In the genomic region with DNA sequence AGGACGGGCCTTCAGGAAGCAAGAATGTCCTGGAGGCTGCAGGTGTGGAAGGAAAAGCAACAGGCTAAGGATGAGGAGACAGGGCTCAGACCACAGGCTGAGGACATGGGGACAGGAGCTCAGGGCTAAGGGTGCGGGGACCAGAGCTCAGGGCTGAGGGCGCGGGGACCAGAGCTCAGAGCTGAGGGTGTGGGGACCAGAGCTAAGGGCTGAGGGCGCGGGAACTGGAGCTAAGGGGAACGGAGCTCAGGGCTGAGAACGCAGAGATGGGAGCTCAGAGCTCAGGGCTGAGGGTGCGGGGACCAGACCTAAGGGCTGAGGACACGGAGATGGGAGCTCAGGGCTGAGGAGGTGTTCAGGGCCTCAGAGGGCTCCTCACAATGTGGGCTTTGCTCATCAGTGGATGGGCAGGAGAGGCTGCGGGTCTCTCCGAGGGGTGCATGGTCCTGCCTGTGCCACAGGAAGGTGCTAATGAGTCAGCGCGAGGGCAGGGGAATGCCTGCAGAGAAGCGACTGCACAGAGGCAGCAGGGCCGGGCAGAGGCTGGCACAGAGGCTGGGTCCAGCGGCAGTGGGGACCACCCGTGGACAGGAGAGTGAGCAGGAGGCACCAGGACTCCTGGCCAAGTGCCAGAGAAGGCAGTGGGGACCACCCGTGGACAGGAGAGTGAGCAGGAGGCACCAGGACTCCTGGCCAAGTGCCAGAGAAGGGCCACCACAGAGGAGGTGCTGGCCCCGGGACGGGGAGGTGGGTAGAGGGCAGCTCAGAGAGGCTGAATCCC, we compare ENCODE assay signal across 15 cellular contexts.
DNase-seq lines count a peak whose midpoint lies in the region; ATAC-seq and TF ChIP-seq lines count a peak whose summit lies in the region.
"Had no signal": no experiment of that assay in that cellular context is flagged by ENCODE, and none has a peak within 500 bp of the region (broad histone marks: within the 10 kb centered on the region; RNA-seq: fewer than 3 reads in every experiment).

No MANE protein-coding gene starts in this region.

- TF ChIP-seq CTCF in HEK293 (tag by site-specific recombination; IDR thresholded peaks at IDR 0.05), result no peak; the same call in 1 of the 2 replicates
- peak; percentile 16 for TF ChIP-seq CTCF in astrocyte of the spinal cord (IDR thresholded peaks at IDR 0.05; ENCODE audit: low read depth, low read length)
- TF ChIP-seq CTCF in osteoblast (IDR thresholded peaks at IDR 0.05; ENCODE audit: extremely low read depth, low read depth, low read length), result no peak

- H3K27ac Mint-ChIP-seq in activated naive CD4-positive, alpha-beta T cell treated with anti-CD3 and anti-CD28 coated beads, Interleukin-2, amount 10 ng/mL, durations not matched to agents 7 days and 5 days, result peak overlapping the region; percentile 8
- H3K27ac Mint-ChIP-seq: natural killer cell treated with Interleukin-12 subunit alpha and Interleukin-12 subunit beta and Interleukin-15 and Interleukin-18, amount 100 ng/mL, for 72 hours had no signal

- no peak overlapping the region for H3K27ac ChIP-seq in HEK293 (ENCODE audit: extremely low read depth, low read depth, low read length)
- no peak overlapping the region for H3K27ac ChIP-seq in osteoblast (ENCODE audit: low read depth, low read length)
- H3K27ac ChIP-seq: hepatocyte had no signal

- H3K36me3 ChIP-seq in HEK293 (ENCODE audit: control insufficient read depth in 2 of 2, insufficient read depth in 1 of 2, low read length in 2 of 2), result peaks cover 0 to 5% of the 10 kb centered on the region in 2 experiments; a peak in 1 of 3 replicates
- peaks cover under 1% of the 10 kb centered on the region for H3K36me3 ChIP-seq in osteoblast (ENCODE audit: insufficient read depth, low read length)

- POLR2A ChIA-PET in HEK293 (lab: Yijun Ruan, JAX), result no interaction called here

- CTCF ChIA-PET in activated naive CD4-positive, alpha-beta T cell treated with anti-CD3 and anti-CD28 coated beads, Interleukin-2, amount 10 ng/mL, durations not matched to agents 7 days and 5 days (lab: Charles Lee), result interaction anchor here (0.7 kb wide), 2 partner anchors 13 to 148 kb away, joined by 3 read pairs; no protein-coding TSS in a partner anchor
- CTCF ChIA-PET in HEK293 (lab: Yijun Ruan, JAX), result interaction anchor here (0.6 kb wide), 2 partner anchors 23 to 275 kb away, joined by 3 read pairs; no protein-coding TSS in a partner anchor

- no peak overlapping the region for H3K4me3 Mint-ChIP-seq in activated naive CD4-positive, alpha-beta T cell treated with anti-CD3 and anti-CD28 coated beads, Interleukin-2, amount 10 ng/mL, durations not matched to agents 7 days and 5 days
- H3K4me3 Mint-ChIP-seq: natural killer cell treated with Interleukin-12 subunit alpha and Interleukin-12 subunit beta and Interleukin-15 and Interleukin-18, amount 100 ng/mL, for 72 hours had no signal

- DNase-seq in activated naive CD4-positive, alpha-beta T cell treated with anti-CD3 and anti-CD28 coated beads, Interleukin-2, amount 10 ng/mL, durations not matched to agents 7 days and 5 days, result no peak
- DNase-seq in activated naive CD4-positive, alpha-beta T cell treated with anti-CD3 and anti-CD28 coated beads, Interleukin-2, amount 50 U/mL, for 16 hours, result no peak
- DNase-seq in astrocyte of the spinal cord (ENCODE audit: low read depth, low spot score) (no peak), osteoblast (ENCODE audit: insufficient read length, low spot score, missing footprints) (peak; percentile 84), NCI-H510A treated with DMSO at 0.1 percent for 48 hours (lab: John Stamatoyannopoulos, UW) (no peak)
- no peak for DNase-seq in effector CD4-positive, alpha-beta T cell
- DNase-seq: central memory CD4-positive, alpha-beta T cell; NCI-H1436; stimulated activated CD4-positive, alpha-beta T cell treated with anti-CD3 and anti-CD28 coated beads, Interleukin-12 subunit alpha, Interleukin-12 subunit beta, amount 100 ng/mL, for 4 hours; stimulated activated naive CD4-positive, alpha-beta T cell treated with Interleukin-2 at 50 U/mL for 16 hours had no signal

- no peaks in the 10 kb centered on the region for H3K27me3 ChIP-seq in osteoblast (ENCODE audit: insufficient read depth, low read length)
- H3K27me3 ChIP-seq: hepatocyte had no signal

- peaks cover 46% of the 10 kb centered on the region for H3K4me1 Mint-ChIP-seq in activated naive CD4-positive, alpha-beta T cell treated with anti-CD3 and anti-CD28 coated beads, Interleukin-2, amount 10 ng/mL, durations not matched to agents 7 days and 5 days

- no peak for ATAC-seq in GM19324 (IDR thresholded peaks at IDR 0.05; ENCODE audit: low FRiP score, unreplicated experiment)
- ATAC-seq: activated CD4-positive, CD25-positive, alpha-beta regulatory T cell treated with anti-CD3 and anti-CD28 coated beads, Interleukin-2, amount 50 U/mL, for 24 hours had no signal

- in situ Hi-C loops in astrocyte of the spinal cord (cut with HindIII; ENCODE audit: low sequenced_read_pairs), result loop anchor here (25.0 kb wide), 1 partner anchor 107 kb away; no protein-coding TSS in a partner anchor

- H3K4me1 ChIP-seq in HEK293 (ENCODE audit: control insufficient read depth, insufficient read depth, low read length) (no peaks in the 10 kb centered on the region), osteoblast (ENCODE audit: insufficient read depth, low read length) (no peaks in the 10 kb centered on the region)

- H3K9me3 ChIP-seq in HEK293 (ENCODE audit: control insufficient read depth, insufficient read depth, low read depth, low read length) (no peaks in the 10 kb centered on the region), osteoblast (ENCODE audit: low read depth, low read length) (no peaks in the 10 kb centered on the region)

- H3K36me3 Mint-ChIP-seq in activated naive CD4-positive, alpha-beta T cell treated with anti-CD3 and anti-CD28 coated beads, Interleukin-2, amount 10 ng/mL, durations not matched to agents 7 days and 5 days, result peaks cover 27% of the 10 kb centered on the region
- H3K36me3 Mint-ChIP-seq: natural killer cell treated with Interleukin-12 subunit alpha and Interleukin-12 subunit beta and Interleukin-15 and Interleukin-18, amount 100 ng/mL, for 72 hours had no signal

- H3K4me3 ChIP-seq in HEK293 (ENCODE audit: low read depth, low read length), result no peak overlapping the region
- no peak overlapping the region for H3K4me3 ChIP-seq in astrocyte of the spinal cord (ENCODE audit: low read depth, low read length)
- no peak overlapping the region for H3K4me3 ChIP-seq in osteoblast (ENCODE audit: insufficient read depth, low read length)
- H3K4me3 ChIP-seq: hepatocyte had no signal

- H3K4me2 ChIP-seq in osteoblast (ENCODE audit: insufficient read depth, low read length), result no peak overlapping the region
- H3K4me2 ChIP-seq: hepatocyte had no signal

- H3K9me3 Mint-ChIP-seq in activated naive CD4-positive, alpha-beta T cell treated with anti-CD3 and anti-CD28 coated beads, Interleukin-2, amount 10 ng/mL, durations not matched to agents 7 days and 5 days, result no peaks in the 10 kb centered on the region
- H3K9me3 Mint-ChIP-seq: natural killer cell treated with Interleukin-12 subunit alpha and Interleukin-12 subunit beta and Interleukin-15 and Interleukin-18, amount 100 ng/mL, for 72 hours had no signal

- peaks cover 4% of the 10 kb centered on the region for H3K27me3 Mint-ChIP-seq in activated naive CD4-positive, alpha-beta T cell treated with anti-CD3 and anti-CD28 coated beads, Interleukin-2, amount 10 ng/mL, durations not matched to agents 7 days and 5 days

- H4K20me1 ChIP-seq in osteoblast (ENCODE audit: insufficient read depth, low read length), result no peaks in the 10 kb centered on the region

- H2AFZ ChIP-seq in osteoblast (ENCODE audit: low read length), result no peak overlapping the region
- H2AFZ ChIP-seq: hepatocyte had no signal

- H3K79me2 ChIP-seq in osteoblast (ENCODE audit: insufficient read depth, low read length), result no peaks in the 10 kb centered on the region
- H3K79me2 ChIP-seq: hepatocyte had no signal

TF ChIP-seq in HEK293, 187 proteins besides CTCF, POLR2A, EP300 and RAD21:
- no peak for TF ChIP-seq GLI4 (tag by site-specific recombination; IDR thresholded peaks at IDR 0.05)
- TF ChIP-seq GLIS1 (tag by site-specific recombination; IDR thresholded peaks at IDR 0.05), result peak; percentile 56; the same call in 1 of the 2 replicates
- TF ChIP-seq ZIC2 (tag by site-specific recombination; IDR thresholded peaks at IDR 0.05), result peak; percentile 98
